ENCODE assay signal across 9 cellular contexts in genomic region chr3:71022552-71023335, GRCh38.
DNase-seq lines count a peak whose midpoint lies in the region; ATAC-seq and TF ChIP-seq lines count a peak whose summit lies in the region.
"Had no signal": no experiment of that assay in that cellular context is flagged by ENCODE, and none has a peak within 500 bp of the region (broad histone marks: within the 10 kb centered on the region; RNA-seq: fewer than 3 reads in every experiment).

No MANE protein-coding gene starts in this region.

- POLR2A ChIA-PET in CD4-positive, alpha-beta T cell (lab: Charles Lee), result interaction anchor here (0.8 to 1.7 kb wide), 2 partner anchors 12 to 40 kb away, joined by 6 to 8 read pairs; no protein-coding TSS in a partner anchor

- TF ChIP-seq RAD21 in Ishikawa (IDR thresholded peaks at IDR 0.05; ENCODE audit: low read depth), result peak; percentile 32; the same call in 1 of the 2 replicates

- TF ChIP-seq EP300 in Ishikawa (IDR thresholded peaks at IDR 0.05; ENCODE audit: borderline replicate concordance), result no peak

- CTCF ChIA-PET in CD4-positive, alpha-beta T cell (lab: Charles Lee), result interaction anchor here (0.8 to 1.7 kb wide), 2 partner anchors 10 to 17 kb away, joined by 3 to 5 read pairs; no protein-coding TSS in a partner anchor

- peak overlapping the region; percentile 25 for H3K27ac Mint-ChIP-seq in CD4-positive, alpha-beta T cell
- peak overlapping the region; percentile 9 for H3K27ac Mint-ChIP-seq in central memory CD8-positive, alpha-beta T cell (ENCODE audit: low read depth)
- H3K27ac Mint-ChIP-seq in memory B cell, result peak overlapping the region; percentile 99

- ATAC-seq in CD4-positive, alpha-beta T cell (ENCODE audit: poor library complexity), result no peak
- ATAC-seq in central memory CD8-positive, alpha-beta T cell (replicated peaks; ENCODE audit: extremely low read depth, poor library complexity, severe bottlenecking), result no peak
- no peak for ATAC-seq in memory B cell (ENCODE audit: low read depth)
- ATAC-seq in GM18870 (IDR thresholded peaks at IDR 0.05; ENCODE audit: unreplicated experiment), result no peak

- H3K27me3 ChIP-seq in CD4-positive, alpha-beta T cell (ENCODE audit: control insufficient read depth, insufficient read depth, low read length), result no peaks in the 10 kb centered on the region

- H3K27me3 Mint-ChIP-seq in CD4-positive, alpha-beta T cell, result no peaks in the 10 kb centered on the region
- no peaks in the 10 kb centered on the region for H3K27me3 Mint-ChIP-seq in central memory CD8-positive, alpha-beta T cell
- H3K27me3 Mint-ChIP-seq in memory B cell, result no peaks in the 10 kb centered on the region

- H3K4me1 Mint-ChIP-seq in CD4-positive, alpha-beta T cell (ENCODE audit: low read depth), result peaks cover 90% of the 10 kb centered on the region
- peaks cover 57% of the 10 kb centered on the region for H3K4me1 Mint-ChIP-seq in central memory CD8-positive, alpha-beta T cell
- H3K4me1 Mint-ChIP-seq in memory B cell, result peaks cover 31% of the 10 kb centered on the region

- H3K4me3 Mint-ChIP-seq in CD4-positive, alpha-beta T cell, result peak overlapping the region; percentile 4
- H3K4me3 Mint-ChIP-seq in central memory CD8-positive, alpha-beta T cell, result no peak overlapping the region
- no peak overlapping the region for H3K4me3 Mint-ChIP-seq in memory B cell

- no peaks in the 10 kb centered on the region for H3K9me3 Mint-ChIP-seq in CD4-positive, alpha-beta T cell
- H3K9me3 Mint-ChIP-seq in central memory CD8-positive, alpha-beta T cell, result no peaks in the 10 kb centered on the region
- H3K9me3 Mint-ChIP-seq in memory B cell, result no peaks in the 10 kb centered on the region

- no peaks in the 10 kb centered on the region for H3K9me3 ChIP-seq in CD4-positive, alpha-beta T cell (ENCODE audit: control insufficient read depth, low read length)

- DNase-seq in CD4-positive, alpha-beta T cell, result no peak
- DNase-seq in central memory CD8-positive, alpha-beta T cell (ENCODE audit: low spot score in 2 of 2), result no peak
- DNase-seq in memory B cell (ENCODE audit: low spot score in 2 of 2) (no peak), NCI-H2227 (lab: John Stamatoyannopoulos, UW; ENCODE audit: unreplicated experiment) (no peak)
- DNase-seq in NK-92 treated with Interleukin-12 subunit alpha and Interleukin-12 subunit beta, amount 100 ng/mL, for 24 hours (lab: John Stamatoyannopoulos, UW), result no peak
- DNase-seq in activated CD4-positive, alpha-beta T cell treated with anti-CD3 and anti-CD28 coated beads, Interleukin-2, amount 50 U/mL, for 48 hours, result no peak
- DNase-seq: activated CD4-positive, CD25-positive, alpha-beta regulatory T cell had no signal

- intact Hi-C loops in CD4-positive, alpha-beta T cell (cut with DNase I, micrococcal nuclease), result no loop called here

- H3K27ac ChIP-seq in CD4-positive, alpha-beta T cell (ENCODE audit: low read depth, low read length), result no peak overlapping the region

- no peak for TF ChIP-seq CTCF in CD4-positive, alpha-beta T cell (IDR thresholded peaks at IDR 0.05)

- H3K36me3 Mint-ChIP-seq in CD4-positive, alpha-beta T cell (ENCODE audit: low read depth), result peaks cover 88% of the 10 kb centered on the region
- peaks cover 11% of the 10 kb centered on the region for H3K36me3 Mint-ChIP-seq in central memory CD8-positive, alpha-beta T cell (ENCODE audit: insufficient read depth)
- H3K36me3 Mint-ChIP-seq in memory B cell, result peaks cover 27% of the 10 kb centered on the region

TF ChIP-seq in Ishikawa, 13 proteins besides CTCF, POLR2A, EP300 and RAD21:
- no peak for TF ChIP-seq EGR1 (IDR thresholded peaks at IDR 0.05)
- no peak for TF ChIP-seq ZBTB7A (IDR thresholded peaks at IDR 0.05; ENCODE audit: low read depth)
- TF ChIP-seq, protein P1, sequence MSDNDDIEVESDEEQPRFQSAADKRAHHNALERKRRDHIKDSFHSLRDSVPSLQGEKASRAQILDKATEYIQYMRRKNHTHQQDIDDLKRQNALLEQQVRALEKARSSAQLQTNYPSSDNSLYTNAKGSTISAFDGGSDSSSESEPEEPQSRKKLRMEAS (IDR thresholded peaks at IDR 0.05), result no peak
- no peak for TF ChIP-seq FOXM1 (IDR thresholded peaks at IDR 0.05; ENCODE audit: borderline replicate concordance, low read depth)
- no peak for TF ChIP-seq TAF1 (IDR thresholded peaks at IDR 0.05; ENCODE audit: low read depth)
- no peak for TF ChIP-seq REST (IDR thresholded peaks at IDR 0.05; ENCODE audit: low read depth)
- no peak for TF ChIP-seq CEBPB (IDR thresholded peaks at IDR 0.05)
- no peak for TF ChIP-seq NFIC (IDR thresholded peaks at IDR 0.05)
- TF ChIP-seq, protein P2, sequence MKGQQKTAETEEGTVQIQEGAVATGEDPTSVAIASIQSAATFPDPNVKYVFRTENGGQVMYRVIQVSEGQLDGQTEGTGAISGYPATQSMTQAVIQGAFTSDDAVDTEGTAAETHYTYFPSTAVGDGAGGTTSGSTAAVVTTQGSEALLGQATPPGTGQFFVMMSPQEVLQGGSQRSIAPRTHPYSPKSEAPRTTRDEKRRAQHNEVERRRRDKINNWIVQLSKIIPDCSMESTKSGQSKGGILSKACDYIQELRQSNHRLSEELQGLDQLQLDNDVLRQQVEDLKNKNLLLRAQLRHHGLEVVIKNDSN (IDR thresholded peaks at IDR 0.05), result no peak
- no peak for TF ChIP-seq TEAD4 (IDR thresholded peaks at IDR 0.05)

Comparison
In these comparisons a context has a peak if more than half of its experiments do, and no peak if none do; other contexts are left out.
1. H3K27ac Mint-ChIP-seq: peak in every context shown above with its lines; median percentile 99 in memory B cell; 25 in CD4-positive, alpha-beta T cell; 9 in central memory CD8-positive, alpha-beta T cell.